ENCODE assay signal across 1 cellular context in the genomic region with DNA sequence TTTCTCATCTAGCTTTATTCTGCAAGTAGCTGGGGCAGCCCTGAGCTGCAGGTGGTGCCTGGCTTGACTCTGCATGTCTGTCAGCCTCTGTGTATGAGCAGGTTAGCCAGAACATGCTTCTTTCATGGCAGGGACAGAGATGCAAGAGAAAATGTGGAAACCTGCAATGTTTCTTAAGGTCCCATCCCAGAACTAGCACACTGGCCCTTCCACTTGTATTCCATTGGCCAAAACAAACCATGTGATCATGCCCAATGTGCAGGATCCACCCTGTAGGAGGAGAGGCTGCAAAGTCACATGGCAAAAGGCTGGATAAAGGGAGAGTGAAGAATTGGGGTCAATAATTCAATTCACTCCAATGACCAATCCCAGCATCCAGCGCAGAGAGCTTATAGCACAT.
TF ChIP-seq lines count a peak whose summit lies in the region.

No MANE protein-coding gene starts in this region.

TF ChIP-seq in WTC11, 78 proteins besides CTCF, POLR2A, EP300 and RAD21 (continued from another document):
- TF ChIP-seq, protein P1, sequence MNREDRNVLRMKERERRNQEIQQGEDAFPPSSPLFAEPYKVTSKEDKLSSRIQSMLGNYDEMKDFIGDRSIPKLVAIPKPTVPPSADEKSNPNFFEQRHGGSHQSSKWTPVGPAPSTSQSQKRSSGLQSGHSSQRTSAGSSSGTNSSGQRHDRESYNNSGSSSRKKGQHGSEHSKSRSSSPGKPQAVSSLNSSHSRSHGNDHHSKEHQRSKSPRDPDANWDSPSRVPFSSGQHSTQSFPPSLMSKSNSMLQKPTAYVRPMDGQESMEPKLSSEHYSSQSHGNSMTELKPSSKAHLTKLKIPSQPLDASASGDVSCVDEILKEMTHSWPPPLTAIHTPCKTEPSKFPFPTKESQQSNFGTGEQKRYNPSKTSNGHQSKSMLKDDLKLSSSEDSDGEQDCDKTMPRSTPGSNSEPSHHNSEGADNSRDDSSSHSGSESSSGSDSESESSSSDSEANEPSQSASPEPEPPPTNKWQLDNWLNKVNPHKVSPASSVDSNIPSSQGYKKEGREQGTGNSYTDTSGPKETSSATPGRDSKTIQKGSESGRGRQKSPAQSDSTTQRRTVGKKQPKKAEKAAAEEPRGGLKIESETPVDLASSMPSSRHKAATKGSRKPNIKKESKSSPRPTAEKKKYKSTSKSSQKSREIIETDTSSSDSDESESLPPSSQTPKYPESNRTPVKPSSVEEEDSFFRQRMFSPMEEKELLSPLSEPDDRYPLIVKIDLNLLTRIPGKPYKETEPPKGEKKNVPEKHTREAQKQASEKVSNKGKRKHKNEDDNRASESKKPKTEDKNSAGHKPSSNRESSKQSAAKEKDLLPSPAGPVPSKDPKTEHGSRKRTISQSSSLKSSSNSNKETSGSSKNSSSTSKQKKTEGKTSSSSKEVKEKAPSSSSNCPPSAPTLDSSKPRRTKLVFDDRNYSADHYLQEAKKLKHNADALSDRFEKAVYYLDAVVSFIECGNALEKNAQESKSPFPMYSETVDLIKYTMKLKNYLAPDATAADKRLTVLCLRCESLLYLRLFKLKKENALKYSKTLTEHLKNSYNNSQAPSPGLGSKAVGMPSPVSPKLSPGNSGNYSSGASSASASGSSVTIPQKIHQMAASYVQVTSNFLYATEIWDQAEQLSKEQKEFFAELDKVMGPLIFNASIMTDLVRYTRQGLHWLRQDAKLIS (CRISPR knock-in tag; IDR thresholded peaks at IDR 0.05; ENCODE audit: borderline replicate concordance), result no peak
- TF ChIP-seq NFE2L1 (CRISPR knock-in tag; IDR thresholded peaks at IDR 0.05) (no peak), NFYB (CRISPR knock-in tag; conservative IDR thresholded peaks at IDR 0.05; ENCODE audit: low read depth) (peak; percentile 75), ZNF138 (CRISPR knock-in tag; conservative IDR thresholded peaks at IDR 0.05) (no peak)
- TF ChIP-seq, protein P2, sequence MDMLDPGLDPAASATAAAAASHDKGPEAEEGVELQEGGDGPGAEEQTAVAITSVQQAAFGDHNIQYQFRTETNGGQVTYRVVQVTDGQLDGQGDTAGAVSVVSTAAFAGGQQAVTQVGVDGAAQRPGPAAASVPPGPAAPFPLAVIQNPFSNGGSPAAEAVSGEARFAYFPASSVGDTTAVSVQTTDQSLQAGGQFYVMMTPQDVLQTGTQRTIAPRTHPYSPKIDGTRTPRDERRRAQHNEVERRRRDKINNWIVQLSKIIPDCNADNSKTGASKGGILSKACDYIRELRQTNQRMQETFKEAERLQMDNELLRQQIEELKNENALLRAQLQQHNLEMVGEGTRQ (CRISPR knock-in tag; IDR thresholded peaks at IDR 0.05), result peak; percentile 49
